ENCODE assay signal across 10 cellular contexts in the genomic region with DNA sequence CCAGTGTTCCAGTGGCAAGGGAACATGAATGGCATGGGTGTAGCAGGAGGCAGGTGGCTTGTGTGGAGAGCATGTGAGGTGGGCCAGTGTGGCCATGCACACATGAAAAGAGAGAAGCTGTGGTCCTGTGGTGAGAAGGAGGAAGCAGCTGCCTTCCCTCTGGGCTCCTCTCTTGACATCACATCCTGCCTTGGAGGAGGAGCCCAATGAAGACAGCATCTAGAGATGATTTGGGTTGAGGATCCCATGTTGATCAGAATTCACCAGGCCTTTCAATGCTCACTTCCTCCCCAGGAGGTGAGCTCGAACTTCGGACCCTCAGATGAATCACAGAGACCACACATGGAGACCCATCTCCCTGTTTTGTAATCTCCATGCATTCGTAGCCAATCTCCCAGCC.
DNase-seq lines count a peak whose midpoint lies in the region; ATAC-seq, FAIRE-seq and TF ChIP-seq lines count a peak whose summit lies in the region.
"Had no signal": no experiment of that assay in that cellular context is flagged by ENCODE, and none has a peak within 500 bp of the region (broad histone marks: within the 10 kb centered on the region; RNA-seq: fewer than 3 reads in every experiment).

No MANE protein-coding gene starts in this region.

- no peaks in the 10 kb centered on the region for H3K9me3 ChIP-seq in CD8-positive, alpha-beta T cell (ENCODE audit: low read length)
- H3K9me3 ChIP-seq in HepG2 (ENCODE audit: low read length) (no peaks in the 10 kb centered on the region), kidney (ENCODE audit: control insufficient read depth in 1 of 2, low read length in 2 of 2) (no peaks in the 10 kb centered on the region), MG63 (no peaks in the 10 kb centered on the region)

- intact Hi-C loops in CD8-positive, alpha-beta T cell (cut with DNase I, micrococcal nuclease): loop anchor here in 1 of 2 experiments (5.0 kb wide), 1 partner anchor 97 kb away; a partner anchor contains a TSS
- intact Hi-C loops in HepG2 (cut with micrococcal nuclease; ENCODE audit: unreplicated experiment) (no loop called here), kidney (cut with DNase I) (no loop called here)

- H3K36me3 ChIP-seq in CD8-positive, alpha-beta T cell (ENCODE audit: insufficient read depth, low read length): no peaks in the 10 kb centered on the region
- H3K36me3 ChIP-seq in HepG2 (replicated peaks in 1 of 2; ENCODE audit: control insufficient read depth in 1 of 2, insufficient read depth in 2 of 2, low read length in 2 of 2) (no peaks in the 10 kb centered on the region), kidney (ENCODE audit: control insufficient read depth in 1 of 2, insufficient read depth in 2 of 2, low read length in 2 of 2) (no peaks in the 10 kb centered on the region), MG63 (no peaks in the 10 kb centered on the region)

- FAIRE-seq in HepG2 (lab: Jason Lieb, UNC) (no peak), kidney (lab: Jason Lieb, UNC) (no peak)
- FAIRE-seq: endometrium had no signal

- peak; percentile 63 for ATAC-seq in CD8-positive, alpha-beta T cell
- ATAC-seq in HG02870 (IDR thresholded peaks at IDR 0.05; ENCODE audit: unreplicated experiment): peak; percentile 46
- ATAC-seq in T-cell (replicated peaks in 1 of 4): peak; percentile 52 to 75 (median 68)
- no peak for ATAC-seq in HepG2
- ATAC-seq in GM21619 (IDR thresholded peaks at IDR 0.05; ENCODE audit: unreplicated experiment): no peak

- no peak overlapping the region for H3K4me3 ChIP-seq in CD8-positive, alpha-beta T cell (ENCODE audit: low read depth, low read length)
- no peak overlapping the region for H3K4me3 ChIP-seq in HepG2 (replicated peaks in 1 of 3; ENCODE audit: insufficient read depth in 1 of 3, low read depth in 2 of 3, low read length in 3 of 3)
- no peak overlapping the region for H3K4me3 ChIP-seq in kidney (ENCODE audit: low read length in 2 of 2)
- no peak overlapping the region for H3K4me3 ChIP-seq in MG63
- H3K4me3 ChIP-seq: lung had no signal

- POLR2A ChIA-PET in CD8-positive, alpha-beta T cell (lab: Charles Lee): interaction anchor here (1.0 kb wide), 1 partner anchor 8 kb away, joined by 3 read pairs; no protein-coding TSS in a partner anchor
- POLR2A ChIA-PET in T-cell (lab: Charles Lee): interaction anchor here (0.6 to 0.7 kb wide), 3 partner anchors 21 to 134 kb away, joined by 3 to 5 read pairs (median 4); no protein-coding TSS in a partner anchor
- POLR2A ChIA-PET in HepG2 (lab: Yijun Ruan, JAX): no interaction called here

- TF ChIP-seq EP300 in HepG2 (IDR thresholded peaks at IDR 0.05; ENCODE audit: low read depth in 2 of 2, low read length in 2 of 2) (no peak), HepG2 (CRISPR knock-in tag; IDR thresholded peaks at IDR 0.05; ENCODE audit: borderline replicate concordance) (no peak)

- TF ChIP-seq CTCF in CD8-positive, alpha-beta T cell (IDR thresholded peaks at IDR 0.05): no peak
- TF ChIP-seq CTCF in HepG2 (CRISPR knock-in tag; IDR thresholded peaks at IDR 0.05) (no peak), kidney (IDR thresholded peaks at IDR 0.05; ENCODE audit: borderline replicate concordance, extremely low read depth, insufficient read depth) (no peak)

- no peaks in the 10 kb centered on the region for H3K79me2 ChIP-seq in HepG2 (ENCODE audit: insufficient read depth, low read length)

- H3K27me3 ChIP-seq in CD8-positive, alpha-beta T cell (ENCODE audit: insufficient read depth, low read length): no peaks in the 10 kb centered on the region
- peaks cover 0 to 12% of the 10 kb centered on the region in 2 experiments; a peak in 3 of 5 replicates for H3K27me3 ChIP-seq in HepG2 (ENCODE audit: control insufficient read depth in 1 of 2, insufficient read depth in 2 of 2, low read length in 2 of 2)
- no peaks in the 10 kb centered on the region for H3K27me3 ChIP-seq in MG63

- peaks cover 33% of the 10 kb centered on the region for H3K4me1 Mint-ChIP-seq in CD8-positive, alpha-beta T cell (ENCODE audit: low read depth)
- peaks cover 28 to 42% (median 36%) of the 10 kb centered on the region in 3 donors for H3K4me1 Mint-ChIP-seq in T-cell

- peak overlapping the region; percentile 44 for H3K4me3 Mint-ChIP-seq in CD8-positive, alpha-beta T cell
- peak overlapping the region in 1 of 3 donors; percentile 34 for H3K4me3 Mint-ChIP-seq in T-cell

- peaks cover 36% of the 10 kb centered on the region for H3K4me1 ChIP-seq in CD8-positive, alpha-beta T cell (ENCODE audit: insufficient read depth, low read length)
- peaks cover 14% of the 10 kb centered on the region; the same call in 1 of the 2 replicates for H3K4me1 ChIP-seq in HepG2 (ENCODE audit: insufficient read depth, low read length)
- H3K4me1 ChIP-seq in kidney (ENCODE audit: control insufficient read depth in 1 of 2, insufficient read depth in 1 of 2, low read depth in 1 of 2, low read length in 2 of 2): peaks cover 4 to 21% of the 10 kb centered on the region in 2 donors

- in situ Hi-C loops in HepG2 (cut with HindIII; ENCODE audit: extremely low pct_ligation_motif_present, low pct_unique_long_range_greater_than_20kb): no loop called here

- H3K27ac Mint-ChIP-seq in CD8-positive, alpha-beta T cell: peak overlapping the region; percentile 78
- H3K27ac Mint-ChIP-seq in T-cell: peak overlapping the region; percentile 82

- TF ChIP-seq POLR2A in HepG2 (IDR thresholded peaks at IDR 0.05; ENCODE audit: insufficient read depth in 1 of 2, low read depth in 2 of 2, low read length in 2 of 2) (no peak), erythroblast (IDR thresholded peaks at IDR 0.05; ENCODE audit: low read length) (no peak)

- 0% methylated on average over 3 of the region's 3 CpGs for WGBS in HepG2 (ENCODE audit: low lambda C conversion rate)

- H3K9me3 Mint-ChIP-seq in CD8-positive, alpha-beta T cell: no peaks in the 10 kb centered on the region
- H3K9me3 Mint-ChIP-seq in T-cell: no peaks in the 10 kb centered on the region

- H2AFZ ChIP-seq in HepG2 (ENCODE audit: low read length): no peak overlapping the region

- H3K27me3 Mint-ChIP-seq in CD8-positive, alpha-beta T cell (ENCODE audit: low read depth): no peaks in the 10 kb centered on the region
- H3K27me3 Mint-ChIP-seq in T-cell: no peaks in the 10 kb centered on the region

- H3K4me2 ChIP-seq in HepG2 (ENCODE audit: low read depth, low read length): no peak overlapping the region

- H3K9ac ChIP-seq in HepG2 (ENCODE audit: insufficient read depth, low read depth, low read length) (no peak overlapping the region), kidney (ENCODE audit: low read length in 2 of 2) (no peak overlapping the region)

- peak; percentile 13 to 66 (median 34) for DNase-seq in CD8-positive, alpha-beta T cell
- DNase-seq in T-cell (peak in 32 of 34 experiments; percentile 32 to 74 (median 54)), HepG2 (ENCODE audit: low spot score) (no peak), kidney (no peak), MG63 (no peak), erythroblast (lab: John Stamatoyannopoulos, UW) (no peak)

- no peak for TF ChIP-seq RAD21 in HepG2 (CRISPR knock-in tag; IDR thresholded peaks at IDR 0.05)

- no TSS peak for BruUV-seq in HepG2 (replicated peaks; lab: Mats Ljungman, UMichigan)

- CTCF ChIA-PET in CD8-positive, alpha-beta T cell (lab: Charles Lee): interaction anchor here (0.6 to 8.4 kb wide), 6 partner anchors 12 to 162 kb away, joined by 3 to 156 read pairs (median 5); no protein-coding TSS in a partner anchor
- CTCF ChIA-PET in T-cell (lab: Charles Lee): interaction anchor here (0.6 to 2.1 kb wide), 8 partner anchors 47 to 408 kb away, joined by 3 to 8 read pairs (median 5); no protein-coding TSS in a partner anchor
- CTCF ChIA-PET in HepG2 (lab: Yijun Ruan, JAX; ENCODE audit: low intra/inter-chr PET ratio, low total read pairs): no interaction called here

- H3K27ac ChIP-seq in CD8-positive, alpha-beta T cell (ENCODE audit: low read depth, low read length): no peak overlapping the region
- no peak overlapping the region for H3K27ac ChIP-seq in HepG2 (ENCODE audit: extremely low read length, insufficient read depth, low read length)
- H3K27ac ChIP-seq in kidney (ENCODE audit: low read depth in 2 of 2, low read length in 2 of 2): no peak overlapping the region

- H3K36me3 Mint-ChIP-seq in CD8-positive, alpha-beta T cell: no peaks in the 10 kb centered on the region
- no peaks in the 10 kb centered on the region for H3K36me3 Mint-ChIP-seq in T-cell

- no peaks in the 10 kb centered on the region for H4K20me1 ChIP-seq in HepG2 (ENCODE audit: insufficient read depth, low read length)

TF ChIP-seq in HepG2, 621 proteins besides CTCF, POLR2A, EP300 and RAD21:
- peak; percentile 88 for TF ChIP-seq ZKSCAN5 (CRISPR knock-in tag; IDR thresholded peaks at IDR 0.05)
- TF ChIP-seq, protein P1, sequence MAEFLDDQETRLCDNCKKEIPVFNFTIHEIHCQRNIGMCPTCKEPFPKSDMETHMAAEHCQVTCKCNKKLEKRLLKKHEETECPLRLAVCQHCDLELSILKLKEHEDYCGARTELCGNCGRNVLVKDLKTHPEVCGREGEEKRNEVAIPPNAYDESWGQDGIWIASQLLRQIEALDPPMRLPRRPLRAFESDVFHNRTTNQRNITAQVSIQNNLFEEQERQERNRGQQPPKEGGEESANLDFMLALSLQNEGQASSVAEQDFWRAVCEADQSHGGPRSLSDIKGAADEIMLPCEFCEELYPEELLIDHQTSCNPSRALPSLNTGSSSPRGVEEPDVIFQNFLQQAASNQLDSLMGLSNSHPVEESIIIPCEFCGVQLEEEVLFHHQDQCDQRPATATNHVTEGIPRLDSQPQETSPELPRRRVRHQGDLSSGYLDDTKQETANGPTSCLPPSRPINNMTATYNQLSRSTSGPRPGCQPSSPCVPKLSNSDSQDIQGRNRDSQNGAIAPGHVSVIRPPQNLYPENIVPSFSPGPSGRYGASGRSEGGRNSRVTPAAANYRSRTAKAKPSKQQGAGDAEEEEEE (CRISPR knock-in tag; IDR thresholded peaks at IDR 0.05; ENCODE audit: borderline replicate concordance): no peak

Comparison
In these comparisons a context has a peak if more than half of its experiments do, and no peak if none do; other contexts are left out.
1. ATAC-seq: peak in CD8-positive, alpha-beta T cell (single experiment), HG02870 (single experiment) and T-cell (4 of 4); none in HepG2 (single experiment) and GM21619 (single experiment).
2. DNase-seq: peak in CD8-positive, alpha-beta T cell (7 of 7) and T-cell (32 of 34); none in HepG2 (single experiment), kidney (single experiment), MG63 (single experiment) and erythroblast (0 of 2).